ENCODE assay signal across 1 cellular context in the genomic region with DNA sequence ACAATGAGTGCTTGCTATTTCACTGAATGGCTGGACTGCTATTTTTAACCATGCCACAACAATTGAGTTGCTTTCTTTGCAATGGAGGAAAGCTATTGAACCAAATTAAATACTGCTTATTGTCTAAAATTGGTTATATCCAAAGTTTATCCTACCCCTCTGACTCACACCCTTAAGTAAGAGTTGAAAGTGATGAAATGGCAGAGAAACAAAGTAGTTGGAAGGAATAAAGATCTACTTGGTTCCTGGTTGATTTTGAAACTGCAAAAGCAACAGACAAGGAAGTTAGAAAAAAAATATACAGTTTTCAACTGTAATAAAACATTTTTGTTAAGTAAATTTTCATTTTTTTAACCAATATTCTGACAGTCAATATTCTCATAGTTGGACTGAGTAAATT.
TF ChIP-seq lines count a peak whose summit lies in the region.

No MANE protein-coding gene starts in this region.

TF ChIP-seq in GM23338, 12 proteins besides CTCF, POLR2A, EP300 and RAD21 (continued from another document):
- TF ChIP-seq, protein P1, sequence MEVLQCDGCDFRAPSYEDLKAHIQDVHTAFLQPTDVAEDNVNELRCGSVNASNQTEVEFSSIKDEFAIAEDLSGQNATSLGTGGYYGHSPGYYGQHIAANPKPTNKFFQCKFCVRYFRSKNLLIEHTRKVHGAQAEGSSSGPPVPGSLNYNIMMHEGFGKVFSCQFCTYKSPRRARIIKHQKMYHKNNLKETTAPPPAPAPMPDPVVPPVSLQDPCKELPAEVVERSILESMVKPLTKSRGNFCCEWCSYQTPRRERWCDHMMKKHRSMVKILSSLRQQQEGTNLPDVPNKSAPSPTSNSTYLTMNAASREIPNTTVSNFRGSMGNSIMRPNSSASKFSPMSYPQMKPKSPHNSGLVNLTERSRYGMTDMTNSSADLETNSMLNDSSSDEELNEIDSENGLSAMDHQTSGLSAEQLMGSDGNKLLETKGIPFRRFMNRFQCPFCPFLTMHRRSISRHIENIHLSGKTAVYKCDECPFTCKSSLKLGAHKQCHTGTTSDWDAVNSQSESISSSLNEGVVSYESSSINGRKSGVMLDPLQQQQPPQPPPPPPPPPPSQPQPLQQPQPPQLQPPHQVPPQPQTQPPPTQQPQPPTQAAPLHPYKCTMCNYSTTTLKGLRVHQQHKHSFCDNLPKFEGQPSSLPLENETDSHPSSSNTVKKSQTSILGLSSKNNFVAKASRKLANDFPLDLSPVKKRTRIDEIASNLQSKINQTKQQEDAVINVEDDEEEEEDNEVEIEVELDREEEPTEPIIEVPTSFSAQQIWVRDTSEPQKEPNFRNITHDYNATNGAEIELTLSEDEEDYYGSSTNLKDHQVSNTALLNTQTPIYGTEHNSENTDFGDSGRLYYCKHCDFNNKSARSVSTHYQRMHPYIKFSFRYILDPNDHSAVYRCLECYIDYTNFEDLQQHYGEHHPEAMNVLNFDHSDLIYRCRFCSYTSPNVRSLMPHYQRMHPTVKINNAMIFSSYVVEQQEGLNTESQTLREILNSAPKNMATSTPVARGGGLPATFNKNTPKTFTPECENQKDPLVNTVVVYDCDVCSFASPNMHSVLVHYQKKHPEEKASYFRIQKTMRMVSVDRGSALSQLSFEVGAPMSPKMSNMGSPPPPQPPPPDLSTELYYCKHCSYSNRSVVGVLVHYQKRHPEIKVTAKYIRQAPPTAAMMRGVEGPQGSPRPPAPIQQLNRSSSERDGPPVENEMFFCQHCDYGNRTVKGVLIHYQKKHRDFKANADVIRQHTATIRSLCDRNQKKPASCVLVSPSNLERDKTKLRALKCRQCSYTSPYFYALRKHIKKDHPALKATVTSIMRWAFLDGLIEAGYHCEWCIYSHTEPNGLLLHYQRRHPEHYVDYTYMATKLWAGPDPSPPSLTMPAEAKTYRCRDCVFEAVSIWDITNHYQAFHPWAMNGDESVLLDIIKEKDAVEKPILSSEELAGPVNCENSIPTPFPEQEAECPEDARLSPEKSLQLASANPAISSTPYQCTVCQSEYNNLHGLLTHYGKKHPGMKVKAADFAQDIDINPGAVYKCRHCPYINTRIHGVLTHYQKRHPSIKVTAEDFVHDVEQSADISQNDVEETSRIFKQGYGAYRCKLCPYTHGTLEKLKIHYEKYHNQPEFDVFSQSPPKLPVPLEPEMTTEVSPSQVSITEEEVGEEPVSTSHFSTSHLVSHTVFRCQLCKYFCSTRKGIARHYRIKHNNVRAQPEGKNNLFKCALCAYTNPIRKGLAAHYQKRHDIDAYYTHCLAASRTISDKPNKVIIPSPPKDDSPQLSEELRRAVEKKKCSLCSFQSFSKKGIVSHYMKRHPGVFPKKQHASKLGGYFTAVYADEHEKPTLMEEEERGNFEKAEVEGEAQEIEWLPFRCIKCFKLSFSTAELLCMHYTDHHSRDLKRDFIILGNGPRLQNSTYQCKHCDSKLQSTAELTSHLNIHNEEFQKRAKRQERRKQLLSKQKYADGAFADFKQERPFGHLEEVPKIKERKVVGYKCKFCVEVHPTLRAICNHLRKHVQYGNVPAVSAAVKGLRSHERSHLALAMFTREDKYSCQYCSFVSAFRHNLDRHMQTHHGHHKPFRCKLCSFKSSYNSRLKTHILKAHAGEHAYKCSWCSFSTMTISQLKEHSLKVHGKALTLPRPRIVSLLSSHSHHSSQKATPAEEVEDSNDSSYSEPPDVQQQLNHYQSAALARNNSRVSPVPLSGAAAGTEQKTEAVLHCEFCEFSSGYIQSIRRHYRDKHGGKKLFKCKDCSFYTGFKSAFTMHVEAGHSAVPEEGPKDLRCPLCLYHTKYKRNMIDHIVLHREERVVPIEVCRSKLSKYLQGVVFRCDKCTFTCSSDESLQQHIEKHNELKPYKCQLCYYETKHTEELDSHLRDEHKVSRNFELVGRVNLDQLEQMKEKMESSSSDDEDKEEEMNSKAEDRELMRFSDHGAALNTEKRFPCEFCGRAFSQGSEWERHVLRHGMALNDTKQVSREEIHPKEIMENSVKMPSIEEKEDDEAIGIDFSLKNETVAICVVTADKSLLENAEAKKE (CRISPR knock-in tag; IDR thresholded peaks at IDR 0.05): no peak
- TF ChIP-seq NANOG (IDR thresholded peaks at IDR 0.05; ENCODE audit: borderline replicate concordance) (no peak), ZNF331 (CRISPR knock-in tag; IDR thresholded peaks at IDR 0.05; ENCODE audit: low read depth) (no peak), CREB1 (CRISPR knock-in tag; IDR thresholded peaks at IDR 0.05; ENCODE audit: low read depth) (no peak)
